1 cellular context compared by ENCODE assay signal in the genomic region with DNA sequence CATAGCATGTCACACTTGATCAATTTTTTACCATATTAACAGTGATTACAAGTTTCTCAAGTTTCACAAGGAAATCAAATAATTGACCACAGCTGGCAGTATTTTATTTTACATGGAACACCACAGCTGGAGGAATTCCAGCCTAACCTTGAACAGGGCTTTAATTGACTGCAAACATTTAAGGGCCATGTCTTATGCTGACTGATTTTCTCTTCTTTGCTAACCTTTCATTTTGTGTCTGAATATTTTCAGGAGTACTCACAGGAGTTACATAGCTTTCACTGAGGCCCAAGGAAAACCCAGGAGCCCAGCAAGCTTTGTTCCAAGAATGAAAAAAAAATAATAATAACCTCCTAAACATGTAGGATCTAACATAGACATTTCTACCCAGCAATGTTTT.
TF ChIP-seq lines count a peak whose summit lies in the region.

No MANE protein-coding gene starts in this region.

TF ChIP-seq in SK-N-SH, 30 proteins besides CTCF, POLR2A, EP300 and RAD21 (continued from another document):
- TF ChIP-seq NRF1 (IDR thresholded peaks at IDR 0.05; ENCODE audit: low read depth, low read length) (no peak), RFX5 (IDR thresholded peaks at IDR 0.05; ENCODE audit: low read length) (no peak), SIN3A (IDR thresholded peaks at IDR 0.05; ENCODE audit: borderline replicate concordance, low read depth, low read length) (no peak), FOSL2 (IDR thresholded peaks at IDR 0.05; ENCODE audit: borderline replicate concordance, low read depth) (no peak)
